Comparison of ENCODE assay signal across 10 cellular contexts in genomic region chrX:112555831-112556230, GRCh38.
"Had no signal": no experiment of that assay in that cellular context is flagged by ENCODE, and none has a peak within 500 bp of the region (broad histone marks: within the 10 kb centered on the region; RNA-seq: fewer than 3 reads in every experiment).

No MANE protein-coding gene starts in this region.

- H3K9me3 ChIP-seq: HAP-1 had no signal

- H3K27ac Mint-ChIP-seq: GM23338, HFFc6 had no signal

- FAIRE-seq: H1, H54 had no signal

- DNase-seq: GM23248, GOT3, H7, HCEC 1CT, HFFc6 had no signal

- H3K9ac ChIP-seq: GM23248 had no signal

- H3K4me1 Mint-ChIP-seq: GM23338 had no signal

- H3K9me3 Mint-ChIP-seq: GM23338 had no signal

- H3K4me1 ChIP-seq: HAP-1 had no signal

- H3K36me3 ChIP-seq: HAP-1 had no signal

- H3K4me3 Mint-ChIP-seq: GM23338, HFFc6 had no signal

- H3K4me3 ChIP-seq: GM23248, GM23338, HAP-1 had no signal

- H3K27ac ChIP-seq: GM23248 had no signal

- H3K4me2 ChIP-seq: GM23338 had no signal

- ATAC-seq: GM23338, HCT116 had no signal

- H2AFZ ChIP-seq: GM23248, GM23338 had no signal
